Comparison of ENCODE assay signal across 8 cellular contexts in genomic region chr16:85002643-85003042, GRCh38. TPM values are rescaled to one million over a fixed set of nuclear protein-coding genes. Genes with fewer than 3 reads are reported as not detected.
DNase-seq lines count a peak whose midpoint lies in the region; ATAC-seq, FAIRE-seq and TF ChIP-seq lines count a peak whose summit lies in the region.

No MANE protein-coding gene starts in this region.

- no peaks in the 10 kb centered on the region for H3K9me3 Mint-ChIP-seq in activated CD8-positive, alpha-beta T cell treated with anti-CD3 and anti-CD28 coated beads, Interleukin-2, amount 10 ng/mL, durations not matched to agents 7 days and 5 days (ENCODE audit: insufficient read depth)

- peak overlapping the region; percentile 31 for H3K27ac Mint-ChIP-seq in activated CD8-positive, alpha-beta T cell treated with anti-CD3 and anti-CD28 coated beads, Interleukin-2, amount 10 ng/mL, durations not matched to agents 7 days and 5 days

- H3K27me3 Mint-ChIP-seq in activated CD8-positive, alpha-beta T cell treated with anti-CD3 and anti-CD28 coated beads, Interleukin-2, amount 10 ng/mL, durations not matched to agents 7 days and 5 days (ENCODE audit: low read depth) = no peaks in the 10 kb centered on the region

- H3K4me3 ChIP-seq in right atrium auricular region (peak overlapping the region in 1 of 2 donors; percentile 18), skeletal muscle tissue (ENCODE audit: low read length in 3 of 3) (peak overlapping the region; percentile 19 to 59 (median 35))

- ATAC-seq in activated CD8-positive, alpha-beta T cell treated with anti-CD3 and anti-CD28 coated beads, Interleukin-2, amount 10 ng/mL, durations not matched to agents 7 days and 5 days = peak; percentile 74

- peak; percentile 27 for DNase-seq in GM19239 (ENCODE audit: insufficient read length, low spot score)
- DNase-seq in activated CD8-positive, alpha-beta T cell treated with anti-CD3 and anti-CD28 coated beads, Interleukin-2, amount 10 ng/mL, durations not matched to agents 7 days and 5 days = peak; percentile 40
- DNase-seq in right atrium auricular region (ENCODE audit: low spot score) = no peak
- DNase-seq in effector CD4-positive, alpha-beta T cell = no peak
- DNase-seq in NCI-H128 (lab: John Stamatoyannopoulos, UW; ENCODE audit: unreplicated experiment) = no peak
- DNase-seq in occipital lobe (lab: John Stamatoyannopoulos, UW) = no peak
- no peak for DNase-seq in frontal cortex (ENCODE audit: low spot score in 2 of 2)

- peak overlapping the region; percentile 52 to 70 for H3K27ac ChIP-seq in right atrium auricular region
- H3K27ac ChIP-seq in skeletal muscle tissue (ENCODE audit: low read depth, low read length) = peak overlapping the region; percentile 78

- H3K36me3 ChIP-seq in right atrium auricular region = peaks cover 7% of the 10 kb centered on the region
- no peaks in the 10 kb centered on the region for H3K36me3 ChIP-seq in skeletal muscle tissue (ENCODE audit: control insufficient read depth in 3 of 3, insufficient read depth in 3 of 3, low read length in 3 of 3)

- POLR2A ChIA-PET in activated CD8-positive, alpha-beta T cell treated with anti-CD3 and anti-CD28 coated beads, Interleukin-2, amount 10 ng/mL, durations not matched to agents 7 days and 5 days (lab: Charles Lee) = no interaction called here

- H3K36me3 Mint-ChIP-seq in activated CD8-positive, alpha-beta T cell treated with anti-CD3 and anti-CD28 coated beads, Interleukin-2, amount 10 ng/mL, durations not matched to agents 7 days and 5 days (ENCODE audit: low read depth) = peaks cover 13% of the 10 kb centered on the region

- H3K9me3 ChIP-seq in right atrium auricular region (no peaks in the 10 kb centered on the region), skeletal muscle tissue (ENCODE audit: control insufficient read depth in 3 of 3, low read length in 3 of 3) (no peaks in the 10 kb centered on the region)

- peak overlapping the region; percentile 33 for H3K4me3 Mint-ChIP-seq in activated CD8-positive, alpha-beta T cell treated with anti-CD3 and anti-CD28 coated beads, Interleukin-2, amount 10 ng/mL, durations not matched to agents 7 days and 5 days

- peaks cover 34% of the 10 kb centered on the region for H3K4me1 Mint-ChIP-seq in activated CD8-positive, alpha-beta T cell treated with anti-CD3 and anti-CD28 coated beads, Interleukin-2, amount 10 ng/mL, durations not matched to agents 7 days and 5 days (ENCODE audit: low read depth)

- peak overlapping the region; percentile 27 to 45 (median 30) for H3K9ac ChIP-seq in skeletal muscle tissue (ENCODE audit: low read depth in 1 of 3, low read length in 3 of 3)

- CTCF ChIA-PET in activated CD8-positive, alpha-beta T cell treated with anti-CD3 and anti-CD28 coated beads, Interleukin-2, amount 10 ng/mL, durations not matched to agents 7 days and 5 days (lab: Charles Lee) = no interaction called here

- no peak for TF ChIP-seq CTCF in right atrium auricular region (IDR thresholded peaks at IDR 0.05)

- FAIRE-seq in GM19239 (lab: Jason Lieb, UNC) = no peak
- no peak for FAIRE-seq in frontal cortex (lab: Jason Lieb, UNC)

- H3K27me3 ChIP-seq in right atrium auricular region (no peaks in the 10 kb centered on the region), skeletal muscle tissue (ENCODE audit: control insufficient read depth in 3 of 3, insufficient read depth in 3 of 3, low read length in 3 of 3) (no peaks in the 10 kb centered on the region)

- H3K4me1 ChIP-seq in right atrium auricular region = peaks cover 0 to 65% of the 10 kb centered on the region in 2 donors
- H3K4me1 ChIP-seq in skeletal muscle tissue (ENCODE audit: control insufficient read depth in 3 of 3, insufficient read depth in 3 of 3, low read length in 3 of 3) = peaks cover 50 to 72% (median 58%) of the 10 kb centered on the region in 3 donors

RNA-seq across cellular contexts. Expression of gene ZDHHC7, which starts 8.7 kb away (rescaled TPM):
- total RNA-seq in activated CD8-positive, alpha-beta T cell treated with anti-CD3 and anti-CD28 coated beads, Interleukin-2, amount 10 ng/mL, durations not matched to agents 7 days and 5 days = 10 to 100 TPM; 28.1 to 28.7 TPM
- total RNA-seq in right atrium auricular region (10 to 100 TPM; 36.0 to 48.7 TPM), skeletal muscle tissue (19.8 TPM), occipital lobe (24.0 TPM), frontal cortex (19.6 TPM)

RNA-seq across cellular contexts. Expression of gene KIAA0513, which starts 25.0 kb away (rescaled TPM):
- 1 to 10 TPM; 8.1 to 9.1 TPM for total RNA-seq in activated CD8-positive, alpha-beta T cell treated with anti-CD3 and anti-CD28 coated beads, Interleukin-2, amount 10 ng/mL, durations not matched to agents 7 days and 5 days
- total RNA-seq in right atrium auricular region (10 to 100 TPM; 12.6 to 14.1 TPM), skeletal muscle tissue (5.7 TPM), occipital lobe (53.7 TPM), frontal cortex (55.8 TPM)

Comparison
In these comparisons a context has a peak if more than half of its experiments do, and no peak if none do; other contexts are left out.
1. DNase-seq: peak in GM19239 (single experiment) and activated CD8-positive, alpha-beta T cell treated with anti-CD3 and anti-CD28 coated beads, Interleukin-2, amount 10 ng/mL, durations not matched to agents 7 days and 5 days (single experiment); none in right atrium auricular region (single experiment), effector CD4-positive, alpha-beta T cell (single experiment), NCI-H128 (single experiment), occipital lobe (single experiment) and frontal cortex (0 of 2).